18 cellular contexts compared by ENCODE assay signal in genomic region chr10:7479861-7480598, GRCh38.
DNase-seq lines count a peak whose midpoint lies in the region; ATAC-seq and TF ChIP-seq lines count a peak whose summit lies in the region.
"Had no signal": no experiment of that assay in that cellular context is flagged by ENCODE, and none has a peak within 500 bp of the region (broad histone marks: within the 10 kb centered on the region; RNA-seq: fewer than 3 reads in every experiment).

No MANE protein-coding gene starts in this region.

- CTCF ChIA-PET in activated CD8-positive, alpha-beta T cell treated with anti-CD3 and anti-CD28 coated beads, Interleukin-2, amount 10 ng/mL, durations not matched to agents 7 days and 5 days (lab: Charles Lee), result interaction anchor here (0.9 to 1.0 kb wide), 2 partner anchors 12 to 207 kb away, joined by 3 read pairs; no protein-coding TSS in a partner anchor
- CTCF ChIA-PET in naive thymus-derived CD4-positive, alpha-beta T cell (lab: Charles Lee), result interaction anchor here (1.5 kb wide), 1 partner anchor 29 kb away, joined by 6 read pairs; no protein-coding TSS in a partner anchor

- H3K27ac ChIP-seq in BLaER1 treated with 17β-estradiol and CSF1 and Interleukin-3, amounts not matched to agents 10 nM and 100 nM, result peak overlapping the region in 7 of 11 experiments; percentile 34 to 72 (median 50); a peak in 10 of 22 replicates
- H3K27ac ChIP-seq in DND-41 (ENCODE audit: low read length), result peak overlapping the region; percentile 65
- H3K27ac ChIP-seq in naive thymus-derived CD4-positive, alpha-beta T cell (ENCODE audit: low read depth, low read length), result peak overlapping the region; percentile 4
- H3K27ac ChIP-seq: breast epithelium, esophagus muscularis mucosa, ovary had no signal

- H3K4me3 ChIP-seq in BLaER1 treated with 17β-estradiol and CSF1 and Interleukin-3, amounts not matched to agents 10 nM and 100 nM, result no peak overlapping the region; a peak in 1 of 20 replicates
- H3K4me3 ChIP-seq in DND-41 (ENCODE audit: low read depth in 1 of 2, low read length in 2 of 2) (no peak overlapping the region), foreskin fibroblast (ENCODE audit: low read depth in 1 of 2, low read length in 2 of 2) (no peak overlapping the region)
- peak overlapping the region; percentile 8 for H3K4me3 ChIP-seq in naive thymus-derived CD4-positive, alpha-beta T cell (ENCODE audit: low read length)
- H3K4me3 ChIP-seq: breast epithelium, esophagus muscularis mucosa, ovary had no signal

- no peaks in the 10 kb centered on the region for H3K27me3 ChIP-seq in BLaER1 treated with 17β-estradiol and CSF1 and Interleukin-3, amounts not matched to agents 10 nM and 100 nM
- no peaks in the 10 kb centered on the region for H3K27me3 ChIP-seq in DND-41 (ENCODE audit: insufficient read depth, low read length, poor library complexity)
- no peaks in the 10 kb centered on the region for H3K27me3 ChIP-seq in naive thymus-derived CD4-positive, alpha-beta T cell (ENCODE audit: control insufficient read depth in 2 of 2, insufficient read depth in 2 of 2, low read length in 2 of 2)
- H3K27me3 ChIP-seq: breast epithelium, ovary had no signal

- intact Hi-C loops in naive thymus-derived CD4-positive, alpha-beta T cell (cut with micrococcal nuclease), result loop anchor here (5.0 to 10.0 kb wide), 5 partner anchors 213 to 1527 kb away; no protein-coding TSS in a partner anchor

- TF ChIP-seq CTCF in DND-41 (IDR thresholded peaks at IDR 0.05; ENCODE audit: borderline replicate concordance, extremely low read depth, low read length, poor library complexity, severe bottlenecking) (no peak), foreskin fibroblast (IDR thresholded peaks at IDR 0.05; ENCODE audit: low read depth, low read length) (no peak)

- H3K36me3 ChIP-seq in BLaER1 treated with 17β-estradiol and CSF1 and Interleukin-3, amounts not matched to agents 10 nM and 100 nM, result no peaks in the 10 kb centered on the region
- H3K36me3 ChIP-seq in DND-41 (ENCODE audit: insufficient read depth, low read length), result no peaks in the 10 kb centered on the region
- H3K36me3 ChIP-seq in naive thymus-derived CD4-positive, alpha-beta T cell (ENCODE audit: control insufficient read depth in 2 of 3, insufficient read depth in 3 of 3, low read length in 3 of 3), result no peaks in the 10 kb centered on the region
- H3K36me3 ChIP-seq: breast epithelium, esophagus muscularis mucosa, ovary had no signal

- H3K4me1 Mint-ChIP-seq in activated CD8-positive, alpha-beta T cell treated with anti-CD3 and anti-CD28 coated beads, Interleukin-2, amount 10 ng/mL, durations not matched to agents 7 days and 5 days (ENCODE audit: low read depth), result peaks cover 74% of the 10 kb centered on the region
- peaks cover 51 to 87% (median 81%) of the 10 kb centered on the region in 7 donors for H3K4me1 Mint-ChIP-seq in naive thymus-derived CD4-positive, alpha-beta T cell

- H3K9ac ChIP-seq in BLaER1 treated with 17β-estradiol and CSF1 and Interleukin-3, amounts not matched to agents 10 nM and 100 nM, result peak overlapping the region in 1 of 11 experiments; percentile 48; a peak in 2 of 22 replicates
- no peak overlapping the region for H3K9ac ChIP-seq in DND-41 (ENCODE audit: low read depth, low read length)

- H3K27ac Mint-ChIP-seq in activated CD8-positive, alpha-beta T cell treated with anti-CD3 and anti-CD28 coated beads, Interleukin-2, amount 10 ng/mL, durations not matched to agents 7 days and 5 days, result peak overlapping the region; percentile 97
- peak overlapping the region in 8 of 9 donors; percentile 88 to 100 (median 99) for H3K27ac Mint-ChIP-seq in naive thymus-derived CD4-positive, alpha-beta T cell

- H3K79me2 ChIP-seq in DND-41 (ENCODE audit: insufficient read depth, low read length), result no peaks in the 10 kb centered on the region

- peak overlapping the region; percentile 8 for H3K4me3 Mint-ChIP-seq in activated CD8-positive, alpha-beta T cell treated with anti-CD3 and anti-CD28 coated beads, Interleukin-2, amount 10 ng/mL, durations not matched to agents 7 days and 5 days
- H3K4me3 Mint-ChIP-seq in naive thymus-derived CD4-positive, alpha-beta T cell, result peak overlapping the region; percentile 2 to 84 (median 74)

- peaks cover 40% of the 10 kb centered on the region for H3K36me3 Mint-ChIP-seq in activated CD8-positive, alpha-beta T cell treated with anti-CD3 and anti-CD28 coated beads, Interleukin-2, amount 10 ng/mL, durations not matched to agents 7 days and 5 days (ENCODE audit: low read depth)
- H3K36me3 Mint-ChIP-seq in naive thymus-derived CD4-positive, alpha-beta T cell, result peaks cover 0 to 17% (median 4%) of the 10 kb centered on the region in 5 donors

- H2AFZ ChIP-seq in DND-41 (ENCODE audit: low read depth, low read length), result no peak overlapping the region

- peaks cover 51 to 100% (median 95%) of the 10 kb centered on the region in 10 experiments for H3K4me1 ChIP-seq in BLaER1 treated with 17β-estradiol and CSF1 and Interleukin-3, amounts not matched to agents 10 nM and 100 nM
- peaks cover 85% of the 10 kb centered on the region for H3K4me1 ChIP-seq in DND-41 (ENCODE audit: insufficient read depth, low read length)
- H3K4me1 ChIP-seq in naive thymus-derived CD4-positive, alpha-beta T cell (ENCODE audit: control insufficient read depth in 2 of 2, insufficient read depth in 2 of 2, low read length in 2 of 2), result peaks cover 52 to 64% of the 10 kb centered on the region in 2 donors
- H3K4me1 ChIP-seq: breast epithelium had no signal

- H3K4me2 ChIP-seq in BLaER1 treated with 17β-estradiol and CSF1 and Interleukin-3, amounts not matched to agents 10 nM and 100 nM, result peak overlapping the region; percentile 70 to 91 (median 81)
- H3K4me2 ChIP-seq in DND-41 (ENCODE audit: insufficient read depth, low read length), result no peak overlapping the region

- ATAC-seq in DND-41 (ENCODE audit: insufficient read depth, low read depth), result no peak
- ATAC-seq in activated CD8-positive, alpha-beta T cell treated with anti-CD3 and anti-CD28 coated beads, Interleukin-2, amount 10 ng/mL, durations not matched to agents 7 days and 5 days, result no peak
- no peak for ATAC-seq in naive thymus-derived CD4-positive, alpha-beta T cell
- ATAC-seq in HG02870 (IDR thresholded peaks at IDR 0.05; ENCODE audit: unreplicated experiment), result no peak
- ATAC-seq: Panc1 had no signal

- peaks cover 0 to 5% (median 0%) of the 10 kb centered on the region in 11 experiments; a peak in 3 of 22 replicates for H3K9me3 ChIP-seq in BLaER1 treated with 17β-estradiol and CSF1 and Interleukin-3, amounts not matched to agents 10 nM and 100 nM (replicated peaks in 1 of 11)
- no peaks in the 10 kb centered on the region for H3K9me3 ChIP-seq in DND-41 (ENCODE audit: insufficient read depth, low read length, severe bottlenecking)
- H3K9me3 ChIP-seq in naive thymus-derived CD4-positive, alpha-beta T cell (ENCODE audit: control insufficient read depth in 2 of 3, low read length in 3 of 3), result no peaks in the 10 kb centered on the region
- H3K9me3 ChIP-seq: breast epithelium, esophagus muscularis mucosa, ovary had no signal

- H3K9me3 Mint-ChIP-seq in activated CD8-positive, alpha-beta T cell treated with anti-CD3 and anti-CD28 coated beads, Interleukin-2, amount 10 ng/mL, durations not matched to agents 7 days and 5 days (ENCODE audit: insufficient read depth), result no peaks in the 10 kb centered on the region
- H3K9me3 Mint-ChIP-seq in naive thymus-derived CD4-positive, alpha-beta T cell, result peaks cover 0 to 5% (median 0%) of the 10 kb centered on the region in 11 donors

- no peaks in the 10 kb centered on the region for H3K27me3 Mint-ChIP-seq in activated CD8-positive, alpha-beta T cell treated with anti-CD3 and anti-CD28 coated beads, Interleukin-2, amount 10 ng/mL, durations not matched to agents 7 days and 5 days (ENCODE audit: low read depth)
- no peaks in the 10 kb centered on the region for H3K27me3 Mint-ChIP-seq in naive thymus-derived CD4-positive, alpha-beta T cell

- DNase-seq in DND-41, result no peak
- no peak for DNase-seq in activated CD8-positive, alpha-beta T cell treated with anti-CD3 and anti-CD28 coated beads, Interleukin-2, amount 10 ng/mL, durations not matched to agents 7 days and 5 days
- no peak for DNase-seq in naive thymus-derived CD4-positive, alpha-beta T cell
- DNase-seq in foreskin fibroblast, result no peak
- DNase-seq in NCI-H1105 treated with DMSO at 0.1 percent for 48 hours (lab: John Stamatoyannopoulos, UW), result no peak
- no peak for DNase-seq in T1000 (lab: John Stamatoyannopoulos, UW)
- DNase-seq: activated CD4-positive, alpha-beta T cell treated with anti-CD3 and anti-CD28 coated beads for 4 hours; activated T-cell treated with anti-CD3 and anti-CD28 coated beads, Interleukin-2, amount 50 U/mL, for 1 hour; dorsolateral prefrontal cortex; NCI-H1436; NCI-H2171 treated with DMSO at 0.1 percent for 48 hours; ovary; stimulated activated CD4-positive, alpha-beta T cell treated with anti-CD3 and anti-CD28 coated beads, Interleukin-2, amount 100 ng/mL, for 48 hours had no signal

- H4K20me1 ChIP-seq in BLaER1 treated with 17β-estradiol and CSF1 and Interleukin-3, amounts not matched to agents 10 nM and 100 nM, result no peaks in the 10 kb centered on the region
- H4K20me1 ChIP-seq in DND-41 (ENCODE audit: insufficient read depth, low read length), result no peaks in the 10 kb centered on the region

- POLR2A ChIA-PET in activated CD8-positive, alpha-beta T cell treated with anti-CD3 and anti-CD28 coated beads, Interleukin-2, amount 10 ng/mL, durations not matched to agents 7 days and 5 days (lab: Charles Lee), result interaction anchor here (1.1 kb wide), 1 partner anchor 21 kb away, joined by 3 read pairs; no protein-coding TSS in a partner anchor
- POLR2A ChIA-PET in naive thymus-derived CD4-positive, alpha-beta T cell (lab: Charles Lee), result interaction anchor here (0.7 to 1.8 kb wide), 5 partner anchors 19 to 308 kb away, joined by 3 to 5 read pairs (median 4); partner anchors contain the start of genes ATP5F1C and KIN

Comparison
In these comparisons a context has a peak if more than half of its experiments do, and no peak if none do; other contexts are left out.
1. H3K27ac ChIP-seq: peak in every context shown above with its lines; median percentile 65 in DND-41; 50 in BLaER1 treated with 17β-estradiol and CSF1 and Interleukin-3, amounts not matched to agents 10 nM and 100 nM; 4 in naive thymus-derived CD4-positive, alpha-beta T cell.